In the genomic region with DNA sequence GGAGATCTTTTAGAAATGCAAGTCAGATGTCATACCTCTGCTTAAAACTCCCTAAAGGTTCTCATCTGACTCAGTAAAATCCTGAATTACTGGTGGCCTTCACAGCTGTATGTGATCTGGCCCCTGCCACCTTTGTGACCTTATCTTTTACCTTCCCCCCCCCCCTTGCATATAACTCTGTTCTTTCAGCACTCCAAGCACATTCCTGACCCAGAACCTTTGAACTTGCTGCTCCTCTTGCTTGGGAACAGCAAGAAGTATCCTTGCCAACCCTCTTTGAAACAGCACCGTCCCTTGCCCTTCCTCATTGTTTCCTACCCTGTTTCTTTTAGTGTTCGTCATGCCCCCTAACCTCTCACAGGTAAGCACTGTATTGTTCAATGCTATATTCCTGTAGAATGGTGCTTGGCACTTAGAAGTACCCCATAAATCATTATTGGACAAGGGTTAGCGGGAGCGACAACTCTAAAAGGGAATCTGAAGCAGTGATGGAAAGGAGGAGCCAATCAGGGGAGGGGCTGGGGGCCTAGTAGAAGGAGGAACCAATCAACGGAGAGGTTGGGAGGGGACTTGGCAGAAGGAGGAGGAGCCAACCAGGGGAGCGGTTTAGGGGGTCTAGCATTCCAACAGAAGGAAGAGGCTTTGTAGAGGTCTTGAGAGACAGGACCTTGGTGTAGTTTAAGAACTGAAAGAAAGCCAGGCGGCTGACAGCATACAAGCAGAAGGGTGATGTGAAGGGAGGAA, we compare ENCODE assay signal across 17 cellular contexts. TPM values are rescaled to one million over a fixed set of nuclear protein-coding genes. Genes with fewer than 3 reads are reported as not detected.
"Had no signal": no experiment of that assay in that cellular context is flagged by ENCODE, and none has a peak within 500 bp of the region (broad histone marks: within the 10 kb centered on the region; RNA-seq: fewer than 3 reads in every experiment).

No MANE protein-coding gene starts in this region.

- ATAC-seq: activated CD4-positive, CD25-positive, alpha-beta regulatory T cell treated with anti-CD3 and anti-CD28 coated beads, Interleukin-2, amount 50 U/mL, for 24 hours; activated naive CD8-positive, alpha-beta T cell treated with anti-CD3 and anti-CD28 coated beads, Interleukin-2, amount 50 U/mL, for 24 hours; esophagus mucosa; left ventricle myocardium superior had no signal

- H3K4me1 ChIP-seq: sigmoid colon had no signal

- H3K4me3 Mint-ChIP-seq: activated naive CD4-positive, alpha-beta T cell treated with anti-CD3 and anti-CD28 coated beads for 36 hours; activated naive CD8-positive, alpha-beta T cell treated with anti-CD3 and anti-CD28 coated beads, Interleukin-2, amount 50 U/mL, for 24 hours; mesothelial cell of epicardium had no signal

- DNase-seq: activated CD4-positive, alpha-beta T cell treated with anti-CD3 and anti-CD28 coated beads, Interleukin-2, amount 50 U/mL, for 1 hour; activated CD8-positive, alpha-beta memory T cell treated with anti-CD3 and anti-CD28 coated beads for 24 hours; activated naive CD4-positive, alpha-beta T cell treated with anti-CD3 and anti-CD28 coated beads for 36 hours; activated naive CD8-positive, alpha-beta T cell treated with anti-CD3 and anti-CD28 coated beads, Interleukin-2, amount 50 U/mL, for 24 hours; colonic mucosa; left ventricle myocardium superior; ovary; sigmoid colon; stimulated activated CD4-positive, alpha-beta T cell treated with anti-CD3 and anti-CD28 coated beads, Interleukin-12 subunit alpha, Interleukin-12 subunit beta, amount 100 ng/mL, for 4 hours; stimulated activated CD4-positive, alpha-beta T cell treated with anti-CD3 and anti-CD28 coated beads, Interleukin-2, amount 100 ng/mL, for 24 hours; stomach had no signal

- H3K9me3 Mint-ChIP-seq: activated naive CD4-positive, alpha-beta T cell treated with anti-CD3 and anti-CD28 coated beads for 36 hours; activated naive CD8-positive, alpha-beta T cell treated with anti-CD3 and anti-CD28 coated beads, Interleukin-2, amount 50 U/mL, for 24 hours; mesothelial cell of epicardium had no signal

- H3K4me3 ChIP-seq: cardiac muscle cell, colonic mucosa, ovary, sigmoid colon, stomach, thoracic aorta had no signal

- H3K9me3 ChIP-seq: colonic mucosa, ovary, sigmoid colon, stomach, thoracic aorta had no signal

- H3K4me1 Mint-ChIP-seq: activated naive CD8-positive, alpha-beta T cell treated with anti-CD3 and anti-CD28 coated beads, Interleukin-2, amount 50 U/mL, for 24 hours had no signal

- H3K36me3 Mint-ChIP-seq: mesothelial cell of epicardium had no signal

- H3K27me3 ChIP-seq: cardiac muscle cell, colonic mucosa, ovary, sigmoid colon, stomach had no signal

- H3K27ac Mint-ChIP-seq: activated naive CD4-positive, alpha-beta T cell treated with anti-CD3 and anti-CD28 coated beads for 36 hours; activated naive CD8-positive, alpha-beta T cell treated with anti-CD3 and anti-CD28 coated beads, Interleukin-2, amount 50 U/mL, for 24 hours; mesothelial cell of epicardium had no signal

- H3K27ac ChIP-seq: cardiac muscle cell, colonic mucosa, ovary, sigmoid colon, stomach, thoracic aorta had no signal

- H3K36me3 ChIP-seq: cardiac muscle cell, colonic mucosa, ovary, sigmoid colon, stomach, thoracic aorta had no signal

RNA-seq across cellular contexts. Expression of a gene that starts 14.0 kb away (rescaled TPM):
- total RNA-seq: myocyte had no signal
